ENCODE assay signal across 1 cellular context in the genomic region with DNA sequence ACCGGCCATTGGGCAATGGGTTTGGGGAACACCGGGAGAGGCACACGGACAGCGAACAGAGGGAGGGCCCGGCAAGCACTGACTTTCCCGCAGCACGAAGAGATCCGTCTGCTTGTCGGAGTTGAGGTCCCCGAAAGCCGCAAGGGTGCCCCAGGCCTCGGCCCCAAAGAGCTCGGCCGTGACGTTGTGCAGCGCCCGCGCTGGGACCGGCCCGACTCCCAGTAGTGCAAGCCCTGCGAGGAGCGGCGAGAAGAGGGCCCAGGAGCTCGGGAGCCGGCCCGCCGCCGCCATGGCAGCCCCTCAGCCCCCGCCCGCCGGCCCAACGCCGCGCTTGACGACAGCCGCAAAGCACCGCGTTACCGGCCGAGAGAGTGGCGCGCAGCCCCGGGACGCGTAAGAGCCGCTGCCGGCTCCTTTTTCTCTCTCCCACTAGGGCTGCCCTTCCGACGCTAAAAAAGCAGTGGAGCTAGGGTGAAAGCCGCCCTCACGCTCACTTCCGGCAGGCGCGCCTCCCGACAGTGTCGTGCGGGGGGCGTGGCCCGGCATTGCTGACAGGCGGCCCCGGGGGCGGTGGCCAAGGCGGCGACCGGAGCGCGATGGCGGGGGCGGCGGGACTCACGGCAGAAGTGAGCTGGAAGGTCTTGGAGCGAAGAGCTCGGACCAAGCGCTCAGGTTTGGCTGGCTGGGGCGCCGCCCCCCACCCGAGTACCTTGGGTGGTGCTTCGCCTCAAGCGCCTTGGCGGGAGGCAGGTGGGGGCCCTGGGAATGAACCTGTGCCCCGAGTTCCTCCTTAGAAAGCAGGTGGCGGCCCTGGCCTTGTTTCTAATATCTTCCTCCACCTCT.
TF ChIP-seq lines count a peak whose summit lies in the region.

ITFG1 (minus strand) TSS at position 309 of the 843 bp plus-strand sequence; CDS start at position 291, 18 bp downstream.
PHKB (plus strand) TSS at position 577 of the 843 bp plus-strand sequence; CDS start at position 597, 20 bp downstream.

TF ChIP-seq in HepG2, 621 proteins besides CTCF, POLR2A, EP300 and RAD21 (continued from another document and continues in another):
- TF ChIP-seq, protein P1, sequence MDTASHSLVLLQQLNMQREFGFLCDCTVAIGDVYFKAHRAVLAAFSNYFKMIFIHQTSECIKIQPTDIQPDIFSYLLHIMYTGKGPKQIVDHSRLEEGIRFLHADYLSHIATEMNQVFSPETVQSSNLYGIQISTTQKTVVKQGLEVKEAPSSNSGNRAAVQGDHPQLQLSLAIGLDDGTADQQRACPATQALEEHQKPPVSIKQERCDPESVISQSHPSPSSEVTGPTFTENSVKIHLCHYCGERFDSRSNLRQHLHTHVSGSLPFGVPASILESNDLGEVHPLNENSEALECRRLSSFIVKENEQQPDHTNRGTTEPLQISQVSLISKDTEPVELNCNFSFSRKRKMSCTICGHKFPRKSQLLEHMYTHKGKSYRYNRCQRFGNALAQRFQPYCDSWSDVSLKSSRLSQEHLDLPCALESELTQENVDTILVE (CRISPR knock-in tag; IDR thresholded peaks at IDR 0.05): peak; percentile 66; the same call in 1 of the 2 replicates
- no peak for TF ChIP-seq ZMAT3 (CRISPR knock-in tag; conservative IDR thresholded peaks at IDR 0.05)
- TF ChIP-seq HHEX (CRISPR knock-in tag; IDR thresholded peaks at IDR 0.05): no peak
- peak; percentile 91 for TF ChIP-seq ZNF563 (CRISPR knock-in tag; IDR thresholded peaks at IDR 0.05)
- TF ChIP-seq AKAP8 (CRISPR knock-in tag; IDR thresholded peaks at IDR 0.05): no peak
- TF ChIP-seq SMAD9 (CRISPR knock-in tag; IDR thresholded peaks at IDR 0.05): no peak
- no peak for TF ChIP-seq FOXA1 (IDR thresholded peaks at IDR 0.05)
- TF ChIP-seq FOXA1 (CRISPR knock-in tag; IDR thresholded peaks at IDR 0.05): 0 out of 2 replicates have a peak, but pooled peaks have one; percentile 18
- peak; percentile 34; the same call in 1 of the 2 replicates for TF ChIP-seq MIXL1 (CRISPR knock-in tag; IDR thresholded peaks at IDR 0.05)
- no peak for TF ChIP-seq CC2D1A (CRISPR knock-in tag; IDR thresholded peaks at IDR 0.05)
- peak; percentile 73; the same call in 1 of the 2 replicates for TF ChIP-seq ZNF792 (CRISPR knock-in tag; IDR thresholded peaks at IDR 0.05)
- no peak for TF ChIP-seq NFRKB (IDR thresholded peaks at IDR 0.05)
- no peak; the same call in 1 of the 2 replicates for TF ChIP-seq XBP1 (CRISPR knock-in tag; IDR thresholded peaks at IDR 0.05)
- TF ChIP-seq PRDM15 (CRISPR knock-in tag; IDR thresholded peaks at IDR 0.05): no peak
- TF ChIP-seq PRMT3 (CRISPR knock-in tag; IDR thresholded peaks at IDR 0.05; ENCODE audit: borderline replicate concordance, low read depth): 0 out of 2 replicates have a peak, but pooled peaks have one; percentile 37
- TF ChIP-seq NFE2L2 (IDR thresholded peaks at IDR 0.05; ENCODE audit: low read length): no peak
- TF ChIP-seq ATF7 (IDR thresholded peaks at IDR 0.05): no peak
- TF ChIP-seq ATF7 (CRISPR knock-in tag; IDR thresholded peaks at IDR 0.05): 0 out of 2 replicates have a peak, but pooled peaks have one; percentile 10
- TF ChIP-seq RNF2 (conservative IDR thresholded peaks at IDR 0.05; ENCODE audit: low read depth): no peak
- no peak for TF ChIP-seq ZBTB46 (CRISPR knock-in tag; IDR thresholded peaks at IDR 0.05; ENCODE audit: borderline replicate concordance)
- no peak for TF ChIP-seq HMGA1 (CRISPR knock-in tag; conservative IDR thresholded peaks at IDR 0.05)
- TF ChIP-seq, protein P2, sequence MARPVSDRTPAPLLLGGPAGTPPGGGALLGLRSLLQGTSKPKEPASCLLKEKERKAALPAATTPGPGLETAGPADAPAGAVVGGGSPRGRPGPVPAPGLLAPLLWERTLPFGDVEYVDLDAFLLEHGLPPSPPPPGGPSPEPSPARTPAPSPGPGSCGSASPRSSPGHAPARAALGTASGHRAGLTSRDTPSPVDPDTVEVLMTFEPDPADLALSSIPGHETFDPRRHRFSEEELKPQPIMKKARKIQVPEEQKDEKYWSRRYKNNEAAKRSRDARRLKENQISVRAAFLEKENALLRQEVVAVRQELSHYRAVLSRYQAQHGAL (CRISPR knock-in tag; IDR thresholded peaks at IDR 0.05; ENCODE audit: not compliant biosample characterization): peak; percentile 64
- no peak; the same call in 1 of the 2 replicates for TF ChIP-seq SAFB2 (CRISPR knock-in tag; IDR thresholded peaks at IDR 0.05; ENCODE audit: borderline replicate concordance, low read depth)
- peak; percentile 88; the same call in 1 of the 2 replicates for TF ChIP-seq ZNF274 (CRISPR knock-in tag; IDR thresholded peaks at IDR 0.05)
- TF ChIP-seq ZNF577 (CRISPR knock-in tag; IDR thresholded peaks at IDR 0.05; ENCODE audit: borderline replicate concordance, low read depth): no peak
- no peak for TF ChIP-seq CHCHD3 (CRISPR knock-in tag; IDR thresholded peaks at IDR 0.05)
- 0 out of 2 replicates have a peak, but pooled peaks have one; percentile 40 for TF ChIP-seq STAT5B (CRISPR knock-in tag; IDR thresholded peaks at IDR 0.05)
- TF ChIP-seq, protein P3, sequence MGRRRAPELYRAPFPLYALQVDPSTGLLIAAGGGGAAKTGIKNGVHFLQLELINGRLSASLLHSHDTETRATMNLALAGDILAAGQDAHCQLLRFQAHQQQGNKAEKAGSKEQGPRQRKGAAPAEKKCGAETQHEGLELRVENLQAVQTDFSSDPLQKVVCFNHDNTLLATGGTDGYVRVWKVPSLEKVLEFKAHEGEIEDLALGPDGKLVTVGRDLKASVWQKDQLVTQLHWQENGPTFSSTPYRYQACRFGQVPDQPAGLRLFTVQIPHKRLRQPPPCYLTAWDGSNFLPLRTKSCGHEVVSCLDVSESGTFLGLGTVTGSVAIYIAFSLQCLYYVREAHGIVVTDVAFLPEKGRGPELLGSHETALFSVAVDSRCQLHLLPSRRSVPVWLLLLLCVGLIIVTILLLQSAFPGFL (CRISPR knock-in tag; IDR thresholded peaks at IDR 0.05): no peak; the same call in 1 of the 2 replicates
- peak; percentile 76 for TF ChIP-seq NKX3-1 (CRISPR knock-in tag; IDR thresholded peaks at IDR 0.05)
- no peak for TF ChIP-seq JARID2 (CRISPR knock-in tag; IDR thresholded peaks at IDR 0.05; ENCODE audit: insufficient replicate concordance)
- TF ChIP-seq, protein P4, sequence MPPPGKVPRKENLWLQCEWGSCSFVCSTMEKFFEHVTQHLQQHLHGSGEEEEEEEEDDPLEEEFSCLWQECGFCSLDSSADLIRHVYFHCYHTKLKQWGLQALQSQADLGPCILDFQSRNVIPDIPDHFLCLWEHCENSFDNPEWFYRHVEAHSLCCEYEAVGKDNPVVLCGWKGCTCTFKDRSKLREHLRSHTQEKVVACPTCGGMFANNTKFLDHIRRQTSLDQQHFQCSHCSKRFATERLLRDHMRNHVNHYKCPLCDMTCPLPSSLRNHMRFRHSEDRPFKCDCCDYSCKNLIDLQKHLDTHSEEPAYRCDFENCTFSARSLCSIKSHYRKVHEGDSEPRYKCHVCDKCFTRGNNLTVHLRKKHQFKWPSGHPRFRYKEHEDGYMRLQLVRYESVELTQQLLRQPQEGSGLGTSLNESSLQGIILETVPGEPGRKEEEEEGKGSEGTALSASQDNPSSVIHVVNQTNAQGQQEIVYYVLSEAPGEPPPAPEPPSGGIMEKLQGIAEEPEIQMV (CRISPR knock-in tag; IDR thresholded peaks at IDR 0.05; ENCODE audit: low read depth): no peak; the same call in 1 of the 2 replicates
- no peak for TF ChIP-seq GTF3A (CRISPR knock-in tag; conservative IDR thresholded peaks at IDR 0.05)
- no peak; the same call in 1 of the 2 replicates for TF ChIP-seq MAF1 (CRISPR knock-in tag; IDR thresholded peaks at IDR 0.05; ENCODE audit: borderline replicate concordance)
- TF ChIP-seq ZNF746 (CRISPR knock-in tag; IDR thresholded peaks at IDR 0.05): peak; percentile 81; the same call in 1 of the 2 replicates
- no peak for TF ChIP-seq ZBTB44 (CRISPR knock-in tag; IDR thresholded peaks at IDR 0.05)
- peak; percentile 95 for TF ChIP-seq KAT8 (CRISPR knock-in tag; IDR thresholded peaks at IDR 0.05)
- peak; percentile 89 for TF ChIP-seq BRD4 (CRISPR knock-in tag; IDR thresholded peaks at IDR 0.05)
- no peak for TF ChIP-seq NCOA2 (CRISPR knock-in tag; IDR thresholded peaks at IDR 0.05)
- TF ChIP-seq ZNF251 (CRISPR knock-in tag; IDR thresholded peaks at IDR 0.05): peak; percentile 26; the same call in 1 of the 2 replicates
- peak; percentile 58; the same call in 1 of the 2 replicates for TF ChIP-seq ZNF124 (CRISPR knock-in tag; IDR thresholded peaks at IDR 0.05)
- 0 out of 2 replicates have a peak, but pooled peaks have one; percentile 56 for TF ChIP-seq ZNF180 (CRISPR knock-in tag; IDR thresholded peaks at IDR 0.05; ENCODE audit: borderline replicate concordance, low read depth)
- no peak; the same call in 1 of the 2 replicates for TF ChIP-seq FOXP4 (CRISPR knock-in tag; IDR thresholded peaks at IDR 0.05)
- TF ChIP-seq SCMH1 (CRISPR knock-in tag; IDR thresholded peaks at IDR 0.05; ENCODE audit: borderline replicate concordance): no peak
- TF ChIP-seq ZNF329 (CRISPR knock-in tag; IDR thresholded peaks at IDR 0.05; ENCODE audit: low read depth): no peak
- peak; percentile 51; the same call in 1 of the 2 replicates for TF ChIP-seq ZNF121 (CRISPR knock-in tag; IDR thresholded peaks at IDR 0.05)
- no peak for TF ChIP-seq ARNT (IDR thresholded peaks at IDR 0.05)
- TF ChIP-seq U2AF1 (optimal IDR thresholded peaks at IDR 0.05; ENCODE audit: low read depth, low read length): no peak
- TF ChIP-seq REXO4 (CRISPR knock-in tag; IDR thresholded peaks at IDR 0.05; ENCODE audit: borderline replicate concordance): no peak
- no peak for TF ChIP-seq SRSF4 (IDR thresholded peaks at IDR 0.05; ENCODE audit: low read depth, low read length, poor library complexity, severe bottlenecking)
- TF ChIP-seq ZNF275 (CRISPR knock-in tag; IDR thresholded peaks at IDR 0.05; ENCODE audit: borderline replicate concordance): peak; percentile 81
